ENCODE assay signal across 24 cellular contexts in the genomic region with DNA sequence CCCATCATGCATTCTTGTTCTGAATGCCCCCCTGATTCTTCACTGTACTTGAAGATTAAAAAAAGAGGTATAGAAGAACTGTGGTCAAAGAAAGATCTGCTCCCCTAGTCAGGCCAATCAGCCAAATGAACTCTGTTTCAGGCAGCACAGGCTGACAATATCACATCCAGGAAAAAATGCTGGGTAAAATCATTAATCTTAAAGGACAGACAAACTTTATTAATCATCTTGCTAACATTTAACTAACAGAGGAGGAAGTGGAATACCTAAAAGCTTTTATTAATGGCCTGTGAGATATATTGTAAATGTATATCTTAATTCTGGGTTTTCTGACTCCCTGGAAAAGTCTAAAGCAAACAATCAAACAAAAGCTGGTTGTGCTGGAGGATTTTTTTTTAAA.
"Had no signal": no experiment of that assay in that cellular context is flagged by ENCODE, and none has a peak within 500 bp of the region (broad histone marks: within the 10 kb centered on the region; RNA-seq: fewer than 3 reads in every experiment).

No MANE protein-coding gene starts in this region.

- H3K4me1 Mint-ChIP-seq: activated CD4-positive, alpha-beta memory T cell treated with anti-CD3 and anti-CD28 coated beads, Interleukin-2, amount 10 ng/mL, durations not matched to agents 7 days and 5 days; activated CD4-positive, alpha-beta T cell treated with anti-CD3 and anti-CD28 coated beads, Interleukin-2, amount 10 ng/mL, durations not matched to agents 7 days and 5 days; activated T-helper 17 cell treated with anti-CD3 and anti-CD28 coated beads, Interleukin-2, amount 50 U/mL, for 72 hours had no signal

- H3K27me3 Mint-ChIP-seq: activated CD4-positive, alpha-beta memory T cell treated with anti-CD3 and anti-CD28 coated beads, Interleukin-2, amount 10 ng/mL, durations not matched to agents 7 days and 5 days; activated CD4-positive, alpha-beta T cell treated with anti-CD3 and anti-CD28 coated beads, Interleukin-2, amount 10 ng/mL, durations not matched to agents 7 days and 5 days; activated naive CD8-positive, alpha-beta T cell; activated T-cell treated with anti-CD3 and anti-CD28 coated beads, Interleukin-2, amount 50 U/mL, for 24 hours; activated T-helper 17 cell treated with anti-CD3 and anti-CD28 coated beads, Interleukin-2, amount 50 U/mL, for 72 hours had no signal

- DNase-seq: activated CD4-positive, alpha-beta memory T cell treated with anti-CD3 and anti-CD28 coated beads, Interleukin-2, amount 10 ng/mL, durations not matched to agents 7 days and 5 days; activated CD4-positive, alpha-beta T cell treated with anti-CD3 and anti-CD28 coated beads for 1 hour; activated CD4-positive, alpha-beta T cell treated with anti-CD3 and anti-CD28 coated beads for 4 hours; activated CD4-positive, alpha-beta T cell treated with anti-CD3 and anti-CD28 coated beads, Interleukin-2, amount 10 ng/mL, durations not matched to agents 7 days and 5 days; activated CD4-positive, alpha-beta T cell treated with anti-CD3 and anti-CD28 coated beads, Interleukin-2, amount 50 U/mL, for 4 hours; activated CD8-positive, alpha-beta memory T cell treated with anti-CD3 and anti-CD28 coated beads, Interleukin-2, amount 50 U/mL, for 48 hours; activated effector memory CD4-positive, alpha-beta T cell treated with Interleukin-2 at 50 U/mL for 16 hours; activated gamma-delta T cell treated with Interleukin-2 at 50 U/mL for 16 hours; activated naive CD4-positive, alpha-beta T cell treated with anti-CD3 and anti-CD28 coated beads, Interleukin-2, amount 50 U/mL, for 16 hours; activated naive CD4-positive, alpha-beta T cell treated with Interleukin-2 at 50 U/mL for 16 hours; activated T-cell treated with anti-CD3 and anti-CD28 coated beads for 4 hours; activated T-cell treated with anti-CD3 and anti-CD28 coated beads, Interleukin-2, amount 50 U/mL, for 24 hours; activated T-cell treated with anti-CD3 and anti-CD28 coated beads, Interleukin-2, amount 50 U/mL, for 72 hours; amniotic stem cell; anterior cingulate cortex; caudate nucleus; colonic mucosa; effector CD8-positive, alpha-beta T cell; endodermal cell; foreskin fibroblast; T-helper 2 cell had no signal

- H3K27ac Mint-ChIP-seq: activated CD4-positive, alpha-beta memory T cell treated with anti-CD3 and anti-CD28 coated beads, Interleukin-2, amount 10 ng/mL, durations not matched to agents 7 days and 5 days; activated CD4-positive, alpha-beta T cell treated with anti-CD3 and anti-CD28 coated beads, Interleukin-2, amount 10 ng/mL, durations not matched to agents 7 days and 5 days; activated naive CD8-positive, alpha-beta T cell; activated T-cell treated with anti-CD3 and anti-CD28 coated beads, Interleukin-2, amount 50 U/mL, for 24 hours; activated T-cell treated with anti-CD3 and anti-CD28 coated beads, Interleukin-2, amount 50 U/mL, for 72 hours; activated T-helper 17 cell treated with anti-CD3 and anti-CD28 coated beads, Interleukin-2, amount 50 U/mL, for 72 hours; endodermal cell had no signal

- ATAC-seq: activated T-cell treated with anti-CD3 and anti-CD28 coated beads, Interleukin-2, amount 50 U/mL, for 72 hours; activated T-helper 17 cell treated with anti-CD3 and anti-CD28 coated beads, Interleukin-2, amount 50 U/mL, for 72 hours; esophagus mucosa had no signal

- H3K27me3 ChIP-seq: colonic mucosa had no signal

- H3K4me3 Mint-ChIP-seq: activated CD4-positive, alpha-beta memory T cell treated with anti-CD3 and anti-CD28 coated beads, Interleukin-2, amount 10 ng/mL, durations not matched to agents 7 days and 5 days; activated CD4-positive, alpha-beta T cell treated with anti-CD3 and anti-CD28 coated beads, Interleukin-2, amount 10 ng/mL, durations not matched to agents 7 days and 5 days; activated naive CD8-positive, alpha-beta T cell; activated T-cell treated with anti-CD3 and anti-CD28 coated beads, Interleukin-2, amount 50 U/mL, for 24 hours; activated T-cell treated with anti-CD3 and anti-CD28 coated beads, Interleukin-2, amount 50 U/mL, for 72 hours; activated T-helper 17 cell treated with anti-CD3 and anti-CD28 coated beads, Interleukin-2, amount 50 U/mL, for 72 hours; endodermal cell had no signal

- H3K36me3 Mint-ChIP-seq: activated naive CD8-positive, alpha-beta T cell had no signal

- H3K4me1 ChIP-seq: colonic mucosa had no signal

- H3K9me3 ChIP-seq: colonic mucosa had no signal

- H3K9me3 Mint-ChIP-seq: endodermal cell had no signal

- H3K27ac ChIP-seq: colonic mucosa had no signal

- H3K36me3 ChIP-seq: colonic mucosa had no signal

- H3K4me3 ChIP-seq: colonic mucosa had no signal
